In the genomic region with DNA sequence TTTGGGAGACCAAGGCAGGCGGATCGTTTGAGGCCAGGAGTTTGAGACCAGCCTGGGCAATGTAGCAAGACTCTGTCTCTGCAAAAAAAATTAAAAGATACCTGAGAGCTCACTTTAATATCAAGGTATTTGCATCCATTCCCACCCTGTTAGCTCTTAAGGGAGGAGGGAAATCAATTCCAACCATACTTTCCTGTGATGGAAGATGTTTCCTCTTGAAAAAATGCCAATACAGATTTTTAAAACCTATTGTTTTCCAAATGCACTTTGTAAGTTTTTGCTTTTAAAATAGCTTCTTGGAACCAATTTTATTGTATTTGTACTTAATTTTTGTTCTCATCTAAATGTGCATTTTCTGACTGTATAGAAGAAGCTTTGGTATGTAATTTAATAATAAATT, we compare ENCODE assay signal across 9 cellular contexts.
"Had no signal": no experiment of that assay in that cellular context is flagged by ENCODE, and none has a peak within 500 bp of the region (broad histone marks: within the 10 kb centered on the region; RNA-seq: fewer than 3 reads in every experiment).

No MANE protein-coding gene starts in this region.

- H3K27ac ChIP-seq: GM23248, HL-60 had no signal

- H3K4me3 ChIP-seq: GM23248, HAP-1 had no signal

- ATAC-seq: HCT116 had no signal

- H3K4me1 ChIP-seq: HAP-1 had no signal

- H2AFZ ChIP-seq: GM23248 had no signal

- DNase-seq: GM23248, GOT3, H7, HFFc6 had no signal

- H3K27ac Mint-ChIP-seq: HFFc6, IgD-negative memory B cell had no signal

- H3K27me3 Mint-ChIP-seq: IgD-negative memory B cell had no signal

- H3K4me3 Mint-ChIP-seq: HFFc6, IgD-negative memory B cell had no signal

- FAIRE-seq: HepG2 had no signal

- H3K9me3 Mint-ChIP-seq: HFFc6, IgD-negative memory B cell had no signal

- H3K9me3 ChIP-seq: HAP-1 had no signal

- H3K9ac ChIP-seq: GM23248 had no signal
